9 cellular contexts compared by ENCODE assay signal in genomic region chr1:7117599-7118281, GRCh38.
DNase-seq lines count a peak whose midpoint lies in the region; ATAC-seq and TF ChIP-seq lines count a peak whose summit lies in the region.
"Had no signal": no experiment of that assay in that cellular context is flagged by ENCODE, and none has a peak within 500 bp of the region (broad histone marks: within the 10 kb centered on the region; RNA-seq: fewer than 3 reads in every experiment).

No MANE protein-coding gene starts in this region.

- peak in 7 of 8 donors; percentile 55 to 74 (median 62) for ATAC-seq in heart right ventricle
- ATAC-seq in GM18519 (IDR thresholded peaks at IDR 0.05; ENCODE audit: low FRiP score, unreplicated experiment) = no peak
- no peak for ATAC-seq in HG03439 (IDR thresholded peaks at IDR 0.05; ENCODE audit: unreplicated experiment)

- H3K4me3 ChIP-seq in heart right ventricle (no peak overlapping the region), stomach smooth muscle (ENCODE audit: low read length in 2 of 2) (no peak overlapping the region)
- H3K4me3 ChIP-seq: BLaER1 treated with 17β-estradiol and CSF1 and Interleukin-3, amounts not matched to agents 10 nM and 100 nM had no signal

- H3K27me3 ChIP-seq in heart right ventricle (no peaks in the 10 kb centered on the region), stomach smooth muscle (ENCODE audit: control insufficient read depth in 1 of 2, insufficient read depth in 2 of 2, low read length in 2 of 2) (no peaks in the 10 kb centered on the region)

- DNase-seq in NCI-H748 (lab: John Stamatoyannopoulos, UW; ENCODE audit: unreplicated experiment) (peak; percentile 23), NCI-H748 treated with DMSO at 0.1 percent for 48 hours (lab: John Stamatoyannopoulos, UW) (no peak), SHP77 treated with DMSO at 0.1 percent for 48 hours (lab: John Stamatoyannopoulos, UW) (peak; percentile 54), heart right ventricle (no peak), NCI-H1092 (lab: John Stamatoyannopoulos, UW) (no peak)

- H3K4me1 ChIP-seq in heart right ventricle = peaks cover 0 to 15% (median 12%) of the 10 kb centered on the region in 9 donors
- peaks cover 15% of the 10 kb centered on the region for H3K4me1 ChIP-seq in stomach smooth muscle (ENCODE audit: control insufficient read depth, insufficient read depth, low read length)

- H3K9me3 ChIP-seq in heart right ventricle (peaks cover 0 to 9% (median 0%) of the 10 kb centered on the region in 11 donors), stomach smooth muscle (ENCODE audit: control insufficient read depth in 2 of 2, low read length in 2 of 2) (no peaks in the 10 kb centered on the region)

- H3K27ac ChIP-seq in heart right ventricle (peak overlapping the region in 1 of 10 donors; percentile 47), stomach smooth muscle (ENCODE audit: low read length) (peak overlapping the region; percentile 31)
- H3K27ac ChIP-seq: BLaER1 treated with 17β-estradiol and CSF1 and Interleukin-3, amounts not matched to agents 10 nM and 100 nM had no signal

- intact Hi-C loops in heart right ventricle (cut with DNase I) = no loop called here

- TF ChIP-seq CTCF in heart right ventricle (IDR thresholded peaks at IDR 0.05) = peak in 3 of 9 donors; percentile 9 to 23 (median 21)

- H3K36me3 ChIP-seq in heart right ventricle (no peaks in the 10 kb centered on the region), stomach smooth muscle (ENCODE audit: control insufficient read depth in 2 of 2, insufficient read depth in 2 of 2, low read length in 2 of 2) (no peaks in the 10 kb centered on the region)
- H3K36me3 ChIP-seq: BLaER1 treated with 17β-estradiol and CSF1 and Interleukin-3, amounts not matched to agents 10 nM and 100 nM had no signal

- no peak overlapping the region for H3K9ac ChIP-seq in stomach smooth muscle (ENCODE audit: low read length in 2 of 2)
- H3K9ac ChIP-seq: BLaER1 treated with 17β-estradiol and CSF1 and Interleukin-3, amounts not matched to agents 10 nM and 100 nM had no signal

- 24 to 32% methylated on average over 11 of the region's 11 CpGs for WGBS in heart right ventricle, 2 donors

Comparison
In these comparisons a context has a peak if more than half of its experiments do, and no peak if none do; other contexts are left out.
1. DNase-seq: peak in NCI-H748 (single experiment) and SHP77 treated with DMSO at 0.1 percent for 48 hours (single experiment); none in NCI-H748 treated with DMSO at 0.1 percent for 48 hours (single experiment), heart right ventricle (0 of 2) and NCI-H1092 (single experiment).
2. ATAC-seq: peak in heart right ventricle (7 of 8); none in GM18519 (single experiment) and HG03439 (single experiment).